Comparison of ENCODE assay signal across 28 cellular contexts in the genomic region with DNA sequence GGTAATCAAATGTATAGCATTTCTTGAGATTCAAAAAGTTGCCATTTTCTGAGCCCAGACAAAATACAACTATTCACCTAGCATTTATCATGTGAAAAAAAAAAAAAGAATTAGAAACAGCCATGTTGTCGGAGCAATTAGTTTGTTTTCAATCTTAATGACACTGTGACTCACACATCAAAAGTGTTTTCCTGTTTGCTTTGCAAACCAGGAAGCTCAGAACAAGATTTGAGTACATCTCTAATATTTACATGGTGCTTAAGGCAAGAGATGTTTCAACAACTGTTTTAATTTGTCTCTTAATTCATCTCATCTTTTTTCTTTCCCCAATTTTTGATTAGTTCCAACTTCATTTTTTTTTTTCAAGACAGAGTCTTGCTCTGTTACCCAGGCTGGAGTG.
"Had no signal": no experiment of that assay in that cellular context is flagged by ENCODE, and none has a peak within 500 bp of the region (broad histone marks: within the 10 kb centered on the region; RNA-seq: fewer than 3 reads in every experiment).

No MANE protein-coding gene starts in this region.

- H3K27me3 Mint-ChIP-seq: activated naive CD8-positive, alpha-beta T cell had no signal

- H3K4me3 Mint-ChIP-seq: activated naive CD8-positive, alpha-beta T cell; immature natural killer cell; nephron progenitor cell; stimulated activated naive CD8-positive, alpha-beta T cell treated with anti-CD3 and anti-CD28 coated beads, Interleukin-15, Interleukin-2, amounts not matched to agents 100 ng/mL and 50 ng/mL, for 24 hours; WTC11 had no signal

- H3K27ac ChIP-seq: adrenal gland, ascending aorta, brain microvascular endothelial cell, esophagus muscularis mucosa, hepatocyte, pancreas, psoas muscle, tibial artery had no signal

- H3K27me3 ChIP-seq: adrenal gland, ascending aorta, brain microvascular endothelial cell, esophagus muscularis mucosa, hepatocyte, pancreas, tibial artery had no signal

- H3K9me3 ChIP-seq: ascending aorta, pancreas, psoas muscle, tibial artery had no signal

- DNase-seq: activated naive CD4-positive, alpha-beta T cell; activated T-cell treated with anti-CD3 and anti-CD28 coated beads, Interleukin-2, amount 50 U/mL, for 1 hour; adrenal gland; brain microvascular endothelial cell; central memory CD4-positive, alpha-beta T cell; effector memory CD4-positive, alpha-beta T cell; glutamatergic neuron; immature natural killer cell; kidney glomerular epithelial cell; left ventricle myocardium superior; nephron progenitor cell; pancreas; psoas muscle; right cardiac atrium; stimulated activated CD4-positive, alpha-beta T cell treated with anti-CD3 and anti-CD28 coated beads, Interleukin-12 subunit alpha, Interleukin-12 subunit beta, amount 100 ng/mL, for 4 hours; stimulated activated CD4-positive, alpha-beta T cell treated with anti-CD3 and anti-CD28 coated beads, Interleukin-4, amount 100 ng/mL, for 4 hours; substantia nigra; T1000; tibial artery had no signal

- H3K4me3 ChIP-seq: adrenal gland, ascending aorta, esophagus muscularis mucosa, hepatocyte, pancreas, psoas muscle, tibial artery had no signal

- H3K27ac Mint-ChIP-seq: activated naive CD8-positive, alpha-beta T cell; activated T-helper 2 cell treated with anti-CD3 and anti-CD28 coated beads, Interferon-gamma antibody, Interleukin-2, Interleukin-4, amounts not matched to agents 10 μg/mL and 5 μg/mL and 100 μg/mL, durations not matched to agents 14 hours and 24 hours and 36 hours; immature natural killer cell; nephron progenitor cell; stimulated activated naive CD8-positive, alpha-beta T cell treated with anti-CD3 and anti-CD28 coated beads, Interleukin-15, Interleukin-2, amounts not matched to agents 100 ng/mL and 50 ng/mL, for 24 hours; WTC11 had no signal

- H3K36me3 ChIP-seq: adrenal gland, ascending aorta, brain microvascular endothelial cell, esophagus muscularis mucosa, pancreas, tibial artery had no signal

- H3K4me1 Mint-ChIP-seq: immature natural killer cell, nephron progenitor cell, WTC11 had no signal

- H3K4me1 ChIP-seq: adrenal gland, ascending aorta, pancreas, psoas muscle had no signal

- FAIRE-seq: endothelial cell of umbilical vein, frontal cortex, pancreas had no signal
